Comparison of ENCODE assay signal across 7 cellular contexts in genomic region chr5:55600536-55601208, GRCh38.
DNase-seq lines count a peak whose midpoint lies in the region; ATAC-seq and TF ChIP-seq lines count a peak whose summit lies in the region.

No MANE protein-coding gene starts in this region.

- BruUV-seq in Panc1 (replicated peaks; lab: Mats Ljungman, UMichigan), result no TSS peak

- intact Hi-C loops in Panc1 (cut with micrococcal nuclease; ENCODE audit: unreplicated experiment), result no loop called here

- DNase-seq in Panc1 (ENCODE audit: low read depth, low spot score) (no peak), epithelial cell of prostate (ENCODE audit: low read depth, low spot score) (no peak), NCI-H2227 treated with DMSO at 0.1 percent for 48 hours (lab: John Stamatoyannopoulos, UW) (no peak)

- no peak overlapping the region for H3K9ac ChIP-seq in parathyroid adenoma

- H3K27ac ChIP-seq in Panc1 (ENCODE audit: low read length) (peak overlapping the region; percentile 23; the same call in 1 of the 2 replicates), epithelial cell of prostate (peak overlapping the region; percentile 53), parathyroid adenoma (peak overlapping the region; percentile 80)

- no peak for TF ChIP-seq CTCF in Panc1 (IDR thresholded peaks at IDR 0.05)
- TF ChIP-seq CTCF in parathyroid adenoma (IDR thresholded peaks at IDR 0.05), result no peak

- in situ Hi-C loops in Panc1 (cut with HindIII; ENCODE audit: low pct_unique_long_range_greater_than_20kb, low sequenced_read_pairs), result no loop called here

- H3K4me2 ChIP-seq in parathyroid adenoma (ENCODE audit: low read length), result peak overlapping the region; percentile 51

- POLR2A ChIA-PET in Panc1 (lab: Charles Lee), result no interaction called here

- H3K36me3 ChIP-seq in Panc1 (ENCODE audit: control insufficient read depth, insufficient read depth, low read length) (no peaks in the 10 kb centered on the region), parathyroid adenoma (ENCODE audit: control insufficient read depth, insufficient read depth, low read length) (no peaks in the 10 kb centered on the region)

- H3K27me3 ChIP-seq in Panc1 (ENCODE audit: control insufficient read depth, insufficient read depth, low read length) (no peaks in the 10 kb centered on the region), parathyroid adenoma (ENCODE audit: control insufficient read depth, insufficient read depth, low read length) (no peaks in the 10 kb centered on the region)

- H3K4me1 ChIP-seq in Panc1 (ENCODE audit: control insufficient read depth, insufficient read depth, low read length), result peaks cover 16% of the 10 kb centered on the region
- H3K4me1 ChIP-seq in parathyroid adenoma, result peaks cover 22% of the 10 kb centered on the region

- H3K4me3 ChIP-seq in Panc1 (ENCODE audit: low read depth in 2 of 2, low read length in 2 of 2), result peak overlapping the region in 1 of 2 experiments; percentile 5; a peak in 1 of 4 replicates
- peak overlapping the region; percentile 17 for H3K4me3 ChIP-seq in parathyroid adenoma (ENCODE audit: low read depth, low read length)

- ATAC-seq in GM19043 (IDR thresholded peaks at IDR 0.05; ENCODE audit: low read depth, unreplicated experiment) (peak; percentile 53), Panc1 (no peak), HG03095 (IDR thresholded peaks at IDR 0.05; ENCODE audit: unreplicated experiment) (no peak), GM18909 (IDR thresholded peaks at IDR 0.05; ENCODE audit: poor library complexity, unreplicated experiment) (no peak)

- H3K9me3 ChIP-seq in Panc1 (ENCODE audit: control insufficient read depth, insufficient read depth, low read depth, low read length) (no peaks in the 10 kb centered on the region), parathyroid adenoma (ENCODE audit: control insufficient read depth, low read length) (no peaks in the 10 kb centered on the region)

- H3K79me2 ChIP-seq in parathyroid adenoma, result no peaks in the 10 kb centered on the region

- CTCF ChIA-PET in Panc1 (lab: Charles Lee), result no interaction called here

- H2AFZ ChIP-seq in parathyroid adenoma, result peak overlapping the region; percentile 50

Comparison
In these comparisons a context has a peak if more than half of its experiments do, and no peak if none do; other contexts are left out.
1. H3K27ac ChIP-seq: peak in every context shown above with its lines; median percentile 80 in parathyroid adenoma; 53 in epithelial cell of prostate; 23 in Panc1.